Comparison of ENCODE assay signal across 14 cellular contexts in genomic region chr7:96547371-96547811, GRCh38.
DNase-seq lines count a peak whose midpoint lies in the region; ATAC-seq, FAIRE-seq and TF ChIP-seq lines count a peak whose summit lies in the region.
"Had no signal": no experiment of that assay in that cellular context is flagged by ENCODE, and none has a peak within 500 bp of the region (broad histone marks: within the 10 kb centered on the region; RNA-seq: fewer than 3 reads in every experiment).

No MANE protein-coding gene starts in this region.

- H3K4me3 ChIP-seq in bronchial epithelial cell (ENCODE audit: low read depth, low read length): no peak overlapping the region
- H3K4me3 ChIP-seq: dorsolateral prefrontal cortex had no signal

- peak; percentile 77 for DNase-seq in DMS 273 (lab: John Stamatoyannopoulos, UW; ENCODE audit: unreplicated experiment)
- peak; percentile 88 for DNase-seq in NCI-H146 treated with DMSO at 0.1 percent for 48 hours (lab: John Stamatoyannopoulos, UW; ENCODE audit: unreplicated experiment)
- DNase-seq in NCI-H69 (lab: John Stamatoyannopoulos, UW): peak; percentile 99
- peak; percentile 67 for DNase-seq in bronchial epithelial cell (ENCODE audit: low read depth)
- DNase-seq in AG20443 (ENCODE audit: low spot score): no peak
- DNase-seq: activated CD4-positive, CD25-positive, alpha-beta regulatory T cell treated with anti-CD3 and anti-CD28 coated beads, Interleukin-2, amount 50 U/mL, for 72 hours; dorsolateral prefrontal cortex; IMR-90; NK-92 treated with Interleukin-12 subunit alpha and Interleukin-12 subunit beta, amount 100 ng/mL, for 24 hours; stimulated activated CD4-positive, alpha-beta T cell treated with anti-CD3 and anti-CD28 coated beads, Interleukin-1b, Interleukin-23, amount 100 ng/mL, for 48 hours had no signal

- ATAC-seq in HG03039 (IDR thresholded peaks at IDR 0.05; ENCODE audit: unreplicated experiment) (no peak), HG02973 (IDR thresholded peaks at IDR 0.05; ENCODE audit: unreplicated experiment) (no peak), HG03095 (IDR thresholded peaks at IDR 0.05; ENCODE audit: unreplicated experiment) (no peak)
- ATAC-seq: stimulated activated effector memory CD8-positive, alpha-beta T cell treated with anti-CD3 and anti-CD28 coated beads, Interleukin-12 subunit alpha, Interleukin-12 subunit beta, amount 100 ng/mL, for 72 hours had no signal

- no peaks in the 10 kb centered on the region for H3K27me3 ChIP-seq in bronchial epithelial cell (ENCODE audit: control insufficient read depth, insufficient read depth, low read length)
- H3K27me3 ChIP-seq: dorsolateral prefrontal cortex had no signal

- no peak for FAIRE-seq in bronchial epithelial cell (lab: Jason Lieb, UNC)

- no peaks in the 10 kb centered on the region for H3K36me3 ChIP-seq in bronchial epithelial cell (ENCODE audit: control insufficient read depth, insufficient read depth, low read length)

- TF ChIP-seq CTCF in bronchial epithelial cell (IDR thresholded peaks at IDR 0.05; ENCODE audit: insufficient read depth, low read length, severe bottlenecking): no peak
